Comparison of ENCODE assay signal across 1 cellular context in the genomic region with DNA sequence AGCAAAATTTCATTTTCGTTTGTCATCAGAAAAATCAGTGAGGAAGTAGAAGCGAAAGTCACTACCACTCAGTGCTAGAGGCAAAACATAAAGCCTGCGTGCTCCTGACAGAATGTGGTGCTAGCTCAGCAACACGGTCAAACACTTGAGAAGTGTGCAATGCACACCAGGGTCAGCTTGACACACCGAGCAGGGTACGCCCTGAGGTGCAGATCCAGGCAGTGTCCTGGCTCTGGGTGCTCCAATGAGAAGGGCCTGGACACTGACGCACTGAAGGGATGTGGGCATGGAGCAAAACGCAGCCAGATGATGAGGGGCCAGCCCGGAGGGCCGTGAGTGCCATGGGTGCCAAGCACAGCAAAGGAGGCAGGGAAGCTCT.
TF ChIP-seq lines count a peak whose summit lies in the region.

No MANE protein-coding gene starts in this region.

TF ChIP-seq in K562, 482 proteins besides CTCF, POLR2A, EP300 and RAD21:
- TF ChIP-seq, protein P1, sequence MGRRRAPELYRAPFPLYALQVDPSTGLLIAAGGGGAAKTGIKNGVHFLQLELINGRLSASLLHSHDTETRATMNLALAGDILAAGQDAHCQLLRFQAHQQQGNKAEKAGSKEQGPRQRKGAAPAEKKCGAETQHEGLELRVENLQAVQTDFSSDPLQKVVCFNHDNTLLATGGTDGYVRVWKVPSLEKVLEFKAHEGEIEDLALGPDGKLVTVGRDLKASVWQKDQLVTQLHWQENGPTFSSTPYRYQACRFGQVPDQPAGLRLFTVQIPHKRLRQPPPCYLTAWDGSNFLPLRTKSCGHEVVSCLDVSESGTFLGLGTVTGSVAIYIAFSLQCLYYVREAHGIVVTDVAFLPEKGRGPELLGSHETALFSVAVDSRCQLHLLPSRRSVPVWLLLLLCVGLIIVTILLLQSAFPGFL (CRISPR knock-in tag; IDR thresholded peaks at IDR 0.05) = no peak
- TF ChIP-seq, protein P2, sequence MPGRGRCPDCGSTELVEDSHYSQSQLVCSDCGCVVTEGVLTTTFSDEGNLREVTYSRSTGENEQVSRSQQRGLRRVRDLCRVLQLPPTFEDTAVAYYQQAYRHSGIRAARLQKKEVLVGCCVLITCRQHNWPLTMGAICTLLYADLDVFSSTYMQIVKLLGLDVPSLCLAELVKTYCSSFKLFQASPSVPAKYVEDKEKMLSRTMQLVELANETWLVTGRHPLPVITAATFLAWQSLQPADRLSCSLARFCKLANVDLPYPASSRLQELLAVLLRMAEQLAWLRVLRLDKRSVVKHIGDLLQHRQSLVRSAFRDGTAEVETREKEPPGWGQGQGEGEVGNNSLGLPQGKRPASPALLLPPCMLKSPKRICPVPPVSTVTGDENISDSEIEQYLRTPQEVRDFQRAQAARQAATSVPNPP (IDR thresholded peaks at IDR 0.05; ENCODE audit: borderline replicate concordance, insufficient read depth, insufficient read length) = no peak
- TF ChIP-seq ZNF780A (CRISPR knock-in tag; IDR thresholded peaks at IDR 0.05) (no peak), ELF1 (tag; IDR thresholded peaks at IDR 0.05) (no peak), ZNF24 (IDR thresholded peaks at IDR 0.05) (no peak), FOXA3 (CRISPR knock-in tag; conservative IDR thresholded peaks at IDR 0.05 in 1 of 2, IDR thresholded peaks at IDR 0.05 in 1 of 2) (no peak), GATAD2B (IDR thresholded peaks at IDR 0.05; ENCODE audit: borderline replicate concordance) (no peak), FOSL1 (tag; conservative IDR thresholded peaks at IDR 0.05) (no peak), ZNF668 (CRISPR knock-in tag; IDR thresholded peaks at IDR 0.05) (no peak), TGIF2 (CRISPR knock-in tag; IDR thresholded peaks at IDR 0.05) (no peak), C11orf30 (IDR thresholded peaks at IDR 0.05; ENCODE audit: low read depth) (peak; percentile 63; the same call in 1 of the 2 replicates), NFE2L1 (tag; IDR thresholded peaks at IDR 0.05; ENCODE audit: borderline replicate concordance, low read depth) (no peak), ZNF316 (IDR thresholded peaks at IDR 0.05) (peak; percentile 69), ILK (tag; IDR thresholded peaks at IDR 0.05; ENCODE audit: borderline replicate concordance, low read depth) (no peak), IRF2 (CRISPR knock-in tag; IDR thresholded peaks at IDR 0.05) (0 out of 2 replicates have a peak, but pooled peaks have one; percentile 40), NELFE (IDR thresholded peaks at IDR 0.05; ENCODE audit: insufficient read depth, insufficient read length) (no peak), FOXP1 (CRISPR knock-in tag; IDR thresholded peaks at IDR 0.05) (no peak), FOXM1 (IDR thresholded peaks at IDR 0.05; ENCODE audit: low read depth) (no peak), FOXM1 (CRISPR knock-in tag; IDR thresholded peaks at IDR 0.05; ENCODE audit: low read depth) (no peak), SMARCB1 (IDR thresholded peaks at IDR 0.05; ENCODE audit: insufficient read length, low read depth) (no peak), ZNF12 (CRISPR knock-in tag; IDR thresholded peaks at IDR 0.05) (0 out of 2 replicates have a peak, but pooled peaks have one; percentile 47), ZC3H11A (IDR thresholded peaks at IDR 0.05; ENCODE audit: low read depth, low read length) (no peak), TAL1 (IDR thresholded peaks at IDR 0.05) (no peak), NFE2 (IDR thresholded peaks at IDR 0.05; ENCODE audit: low read depth) (no peak), HOXB6 (CRISPR knock-in tag; IDR thresholded peaks at IDR 0.05; ENCODE audit: borderline replicate concordance) (no peak), KLF13 (tag; IDR thresholded peaks at IDR 0.05; ENCODE audit: borderline replicate concordance, low read depth) (no peak), ZNF165 (CRISPR knock-in tag; IDR thresholded peaks at IDR 0.05; ENCODE audit: borderline replicate concordance) (no peak), YBX1 (IDR thresholded peaks at IDR 0.05) (no peak), SMAD2 (IDR thresholded peaks at IDR 0.05; ENCODE audit: low read depth, low read length) (no peak), FOS (IDR thresholded peaks at IDR 0.05; ENCODE audit: extremely low read depth, insufficient read length) (no peak)
- TF ChIP-seq, protein P3, sequence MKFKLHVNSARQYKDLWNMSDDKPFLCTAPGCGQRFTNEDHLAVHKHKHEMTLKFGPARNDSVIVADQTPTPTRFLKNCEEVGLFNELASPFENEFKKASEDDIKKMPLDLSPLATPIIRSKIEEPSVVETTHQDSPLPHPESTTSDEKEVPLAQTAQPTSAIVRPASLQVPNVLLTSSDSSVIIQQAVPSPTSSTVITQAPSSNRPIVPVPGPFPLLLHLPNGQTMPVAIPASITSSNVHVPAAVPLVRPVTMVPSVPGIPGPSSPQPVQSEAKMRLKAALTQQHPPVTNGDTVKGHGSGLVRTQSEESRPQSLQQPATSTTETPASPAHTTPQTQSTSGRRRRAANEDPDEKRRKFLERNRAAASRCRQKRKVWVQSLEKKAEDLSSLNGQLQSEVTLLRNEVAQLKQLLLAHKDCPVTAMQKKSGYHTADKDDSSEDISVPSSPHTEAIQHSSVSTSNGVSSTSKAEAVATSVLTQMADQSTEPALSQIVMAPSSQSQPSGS (CRISPR knock-in tag; IDR thresholded peaks at IDR 0.05) = no peak
- TF ChIP-seq, protein P4, sequence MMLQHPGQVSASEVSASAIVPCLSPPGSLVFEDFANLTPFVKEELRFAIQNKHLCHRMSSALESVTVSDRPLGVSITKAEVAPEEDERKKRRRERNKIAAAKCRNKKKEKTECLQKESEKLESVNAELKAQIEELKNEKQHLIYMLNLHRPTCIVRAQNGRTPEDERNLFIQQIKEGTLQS (IDR thresholded peaks at IDR 0.05) = no peak
- TF ChIP-seq, protein P4 (CRISPR knock-in tag; conservative IDR thresholded peaks at IDR 0.05) = no peak
- TF ChIP-seq, protein P5, sequence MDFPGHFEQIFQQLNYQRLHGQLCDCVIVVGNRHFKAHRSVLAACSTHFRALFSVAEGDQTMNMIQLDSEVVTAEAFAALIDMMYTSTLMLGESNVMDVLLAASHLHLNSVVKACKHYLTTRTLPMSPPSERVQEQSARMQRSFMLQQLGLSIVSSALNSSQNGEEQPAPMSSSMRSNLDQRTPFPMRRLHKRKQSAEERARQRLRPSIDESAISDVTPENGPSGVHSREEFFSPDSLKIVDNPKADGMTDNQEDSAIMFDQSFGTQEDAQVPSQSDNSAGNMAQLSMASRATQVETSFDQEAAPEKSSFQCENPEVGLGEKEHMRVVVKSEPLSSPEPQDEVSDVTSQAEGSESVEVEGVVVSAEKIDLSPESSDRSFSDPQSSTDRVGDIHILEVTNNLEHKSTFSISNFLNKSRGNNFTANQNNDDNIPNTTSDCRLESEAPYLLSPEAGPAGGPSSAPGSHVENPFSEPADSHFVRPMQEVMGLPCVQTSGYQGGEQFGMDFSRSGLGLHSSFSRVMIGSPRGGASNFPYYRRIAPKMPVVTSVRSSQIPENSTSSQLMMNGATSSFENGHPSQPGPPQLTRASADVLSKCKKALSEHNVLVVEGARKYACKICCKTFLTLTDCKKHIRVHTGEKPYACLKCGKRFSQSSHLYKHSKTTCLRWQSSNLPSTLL (IDR thresholded peaks at IDR 0.05) = no peak
TF ChIP-seq in K562: peak in this region for 4.
